In the genomic region with DNA sequence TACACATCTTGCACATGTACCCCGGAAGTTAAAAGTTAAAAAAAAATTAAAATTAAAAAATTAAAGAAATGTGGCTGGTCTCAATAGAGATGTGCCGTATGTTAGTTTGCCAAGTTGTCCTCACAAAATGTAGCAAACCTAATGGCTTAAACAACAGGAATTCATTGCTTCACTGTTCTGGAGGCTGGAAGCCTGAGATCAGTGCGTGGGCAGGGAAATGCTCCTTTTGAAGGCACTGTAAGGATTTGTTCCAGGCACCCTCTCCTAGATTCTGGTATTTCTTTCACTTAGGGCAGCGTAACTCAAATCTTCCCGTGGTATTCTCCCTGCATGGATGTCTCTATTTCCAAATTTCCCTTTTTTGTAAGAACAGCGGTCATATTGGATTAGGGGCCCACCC, we compare ENCODE assay signal across 33 cellular contexts.
"Had no signal": no experiment of that assay in that cellular context is flagged by ENCODE, and none has a peak within 500 bp of the region (broad histone marks: within the 10 kb centered on the region; RNA-seq: fewer than 3 reads in every experiment).

No MANE protein-coding gene starts in this region.

- H3K4me3 ChIP-seq: body of pancreas, breast epithelium, MG63, Peyer's patch had no signal

- H3K9me3 ChIP-seq: body of pancreas, breast epithelium, MG63, Peyer's patch had no signal

- H3K27ac ChIP-seq: body of pancreas, Peyer's patch, WERI-Rb-1 had no signal

- H3K27me3 ChIP-seq: body of pancreas, breast epithelium, MG63, Peyer's patch had no signal

- H3K4me1 ChIP-seq: body of pancreas, breast epithelium, Peyer's patch had no signal

- DNase-seq: activated CD4-positive, alpha-beta T cell treated with anti-CD3 and anti-CD28 coated beads, Interleukin-2, amount 10 ng/mL, durations not matched to agents 7 days and 5 days; activated CD4-positive, alpha-beta T cell treated with anti-CD3 and anti-CD28 coated beads, Interleukin-2, amount 50 U/mL, for 48 hours; activated CD4-positive, CD25-positive, alpha-beta regulatory T cell; activated CD8-positive, alpha-beta T cell treated with anti-CD3 and anti-CD28 coated beads, Interleukin-2, amount 10 ng/mL, durations not matched to agents 7 days and 5 days; activated gamma-delta T cell; activated naive CD4-positive, alpha-beta T cell treated with Interleukin-2 at 50 U/mL for 16 hours; activated naive CD8-positive, alpha-beta T cell treated with anti-CD3 and anti-CD28 coated beads, Interleukin-2, amount 10 ng/mL, durations not matched to agents 7 days and 5 days; activated T-cell treated with anti-CD3 and anti-CD28 coated beads, Interleukin-2, amount 50 U/mL, for 24 hours; body of pancreas; caudate nucleus; Kasumi-1; KG1; MG63; NCI-H1048; NCI-H1105 treated with DMSO at 0.1 percent for 48 hours; NCI-H1436; NCI-H1694; NCI-H1930; NCI-H2081 treated with DMSO at 0.1 percent for 48 hours; NCI-H226; NCI-H446 treated with DMSO at 0.1 percent for 48 hours; NCI-H524 treated with DMSO at 0.1 percent for 48 hours; NCI-H748 treated with DMSO at 0.1 percent for 48 hours; NK-92 treated with Interleukin-12 subunit alpha and Interleukin-12 subunit beta, amount 100 ng/mL, for 24 hours; PC-3; Peyer's patch; RPMI8226; SW 1271; T-helper 1 cell; T-helper 2 cell; T-helper 9 cell; WERI-Rb-1 had no signal

- ATAC-seq: activated CD8-positive, alpha-beta T cell treated with anti-CD3 and anti-CD28 coated beads, Interleukin-2, amount 10 ng/mL, durations not matched to agents 7 days and 5 days; body of pancreas; PC-3 had no signal

- H3K36me3 ChIP-seq: breast epithelium, MG63, Peyer's patch, WERI-Rb-1 had no signal
